7 cellular contexts compared by ENCODE assay signal in the genomic region with DNA sequence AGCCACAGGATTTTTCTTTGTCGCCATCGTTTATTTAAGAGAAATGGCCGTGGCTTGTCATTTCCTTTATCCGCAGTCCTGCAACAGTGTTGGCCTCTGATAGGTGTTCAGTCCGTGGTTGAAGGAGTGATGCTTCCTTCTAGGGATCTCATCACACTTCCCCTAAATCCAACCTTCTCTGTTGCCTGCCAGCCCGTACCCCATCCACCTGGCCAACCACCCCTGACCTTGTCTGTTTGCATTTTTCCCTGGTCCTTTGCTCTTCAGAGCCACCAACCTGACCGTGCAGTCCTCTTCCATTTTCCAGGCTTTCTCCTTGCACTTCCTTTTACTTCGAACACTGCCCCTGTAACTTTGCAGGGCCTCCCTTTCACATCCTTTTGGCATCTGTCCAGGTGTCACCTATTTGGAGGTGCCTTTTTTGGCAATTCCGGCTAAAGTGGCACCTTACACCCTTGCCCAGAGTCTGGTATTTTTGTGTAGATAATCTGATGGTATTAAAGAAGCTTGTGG. TPM values are rescaled to one million over a fixed set of nuclear protein-coding genes. Genes with fewer than 3 reads are reported as not detected.
DNase-seq lines count a peak whose midpoint lies in the region; ATAC-seq, FAIRE-seq and TF ChIP-seq lines count a peak whose summit lies in the region.

No MANE protein-coding gene starts in this region.

- no peak for TF ChIP-seq CTCF in DND-41 (IDR thresholded peaks at IDR 0.05; ENCODE audit: borderline replicate concordance, extremely low read depth, low read length, poor library complexity, severe bottlenecking)
- TF ChIP-seq CTCF in HFF-Myc (IDR thresholded peaks at IDR 0.05; ENCODE audit: low read depth, low read length, missing control alignments) = no peak
- TF ChIP-seq CTCF in foreskin keratinocyte (conservative IDR thresholded peaks at IDR 0.05) = no peak

- H3K9me3 ChIP-seq in DND-41 (ENCODE audit: insufficient read depth, low read length, severe bottlenecking) (no peaks in the 10 kb centered on the region), small intestine (ENCODE audit: control insufficient read depth, low read depth) (no peaks in the 10 kb centered on the region)

- H3K27ac ChIP-seq in DND-41 (ENCODE audit: low read length) (peak overlapping the region; percentile 92), foreskin keratinocyte (peak overlapping the region; percentile 95), small intestine (ENCODE audit: low read depth in 1 of 2, low read length in 1 of 2) (peak overlapping the region; percentile 94 to 99)

- no peaks in the 10 kb centered on the region for H3K27me3 ChIP-seq in DND-41 (ENCODE audit: insufficient read depth, low read length, poor library complexity)
- no peaks in the 10 kb centered on the region for H3K27me3 ChIP-seq in foreskin keratinocyte
- H3K27me3 ChIP-seq in small intestine (ENCODE audit: control insufficient read depth in 2 of 2, insufficient read depth in 2 of 2, low read length in 2 of 2) = no peaks in the 10 kb centered on the region

- ATAC-seq in DND-41 (ENCODE audit: insufficient read depth, low read depth) (no peak), foreskin keratinocyte (no peak), GM21515 (IDR thresholded peaks at IDR 0.05; ENCODE audit: unreplicated experiment) (no peak), GM19452 (IDR thresholded peaks at IDR 0.05; ENCODE audit: unreplicated experiment) (no peak)

- H3K4me3 ChIP-seq in DND-41 (ENCODE audit: low read depth in 1 of 2, low read length in 2 of 2) (peak overlapping the region; percentile 50 to 86), HFF-Myc (replicated peaks; ENCODE audit: low read depth, low read length) (peak overlapping the region; percentile 89), small intestine (ENCODE audit: low read depth in 1 of 2, low read length in 2 of 2) (peak overlapping the region; percentile 90 to 93)

- DNase-seq in DND-41 (peak; percentile 25), HFF-Myc (ENCODE audit: extremely low read depth, low read depth) (no peak), UCSD-AML1 (lab: John Stamatoyannopoulos, UW; ENCODE audit: unreplicated experiment) (peak; percentile 35), foreskin keratinocyte (no peak), small intestine (peak; percentile 6)

- FAIRE-seq in small intestine (lab: Jason Lieb, UNC) = no peak

- WGBS in small intestine, 3 donors = 2 to 3% (median 2%) methylated on average over 9 of the region's 9 CpGs

- peaks cover 40% of the 10 kb centered on the region for H4K20me1 ChIP-seq in DND-41 (ENCODE audit: insufficient read depth, low read length)

- peaks cover 40% of the 10 kb centered on the region for H3K4me1 ChIP-seq in DND-41 (ENCODE audit: insufficient read depth, low read length)
- H3K4me1 ChIP-seq in foreskin keratinocyte = peaks cover 26% of the 10 kb centered on the region
- H3K4me1 ChIP-seq in small intestine (ENCODE audit: control insufficient read depth in 2 of 2, insufficient read depth in 1 of 2, low read depth in 1 of 2, low read length in 1 of 2) = peaks cover 0 to 9% of the 10 kb centered on the region in 2 donors

- H2AFZ ChIP-seq in DND-41 (ENCODE audit: low read depth, low read length) = peak overlapping the region; percentile 77

- peak overlapping the region; percentile 67 for H3K4me2 ChIP-seq in DND-41 (ENCODE audit: insufficient read depth, low read length)

- H3K36me3 ChIP-seq in DND-41 (ENCODE audit: insufficient read depth, low read length) (peaks cover 49% of the 10 kb centered on the region), small intestine (ENCODE audit: control insufficient read depth in 2 of 2, insufficient read depth in 2 of 2, low read length in 2 of 2) (peaks cover 4 to 11% of the 10 kb centered on the region in 2 donors)

- peak overlapping the region; percentile 81 for H3K9ac ChIP-seq in DND-41 (ENCODE audit: low read depth, low read length)

- peaks cover 77% of the 10 kb centered on the region for H3K79me2 ChIP-seq in DND-41 (ENCODE audit: insufficient read depth, low read length)

RNA-seq across cellular contexts. Expression of gene ZNF460, which starts 0.7 kb away (rescaled TPM):
- 45.8 and 54.6 TPM in 2 replicates for total RNA-seq in foreskin keratinocyte
- polyA plus RNA-seq in foreskin keratinocyte (0.30 and 0.47 TPM in 2 replicates), small intestine (1 to 10 TPM in 1 of 3 donors, under 1 TPM in 2; 0.27 to 2.6 (median 0.45) TPM)

RNA-seq across cellular contexts. Expression of gene ZNF543, which starts 39.3 kb away (rescaled TPM):
- 6.9 TPM in 2 replicates for total RNA-seq in foreskin keratinocyte
- polyA plus RNA-seq in foreskin keratinocyte (0.54 and 0.79 TPM in 2 replicates), small intestine (1 to 10 TPM in 1 of 3 donors, under 1 TPM in 2; 0.45 to 1.3 (median 0.54) TPM)

RNA-seq across cellular contexts. Expression of gene ZNF805, which starts 40.5 kb away (rescaled TPM):
- 12.0 and 14.1 TPM in 2 replicates for total RNA-seq in foreskin keratinocyte
- polyA plus RNA-seq in foreskin keratinocyte (0.46 and 0.55 TPM in 2 replicates), small intestine (1 to 10 TPM in 2 of 3 donors, under 1 TPM in 1; 0.54 to 1.5 (median 1.1) TPM)

RNA-seq across cellular contexts. Expression of gene AURKC, which starts 50.1 kb away (rescaled TPM):
- 0.92 and 1.9 TPM in 2 replicates for total RNA-seq in foreskin keratinocyte
- 2.3 and 2.6 TPM in 2 replicates for polyA plus RNA-seq in foreskin keratinocyte
- 1 to 10 TPM in 1 of 3 donors, under 1 TPM in 2; 0.43 to 5.8 (median 0.81) TPM for polyA plus RNA-seq in small intestine

Comparison
In these comparisons a context has a peak if more than half of its experiments do, and no peak if none do; other contexts are left out.
1. DNase-seq: peak in DND-41 (single experiment), UCSD-AML1 (single experiment) and small intestine (single experiment); none in HFF-Myc (single experiment) and foreskin keratinocyte (0 of 2).
2. Peak in every context shown above with its lines, with median percentiles within 50 percentile points of each other: H3K27ac ChIP-seq and H3K4me3 ChIP-seq.